ENCODE assay signal across 19 cellular contexts in the genomic region with DNA sequence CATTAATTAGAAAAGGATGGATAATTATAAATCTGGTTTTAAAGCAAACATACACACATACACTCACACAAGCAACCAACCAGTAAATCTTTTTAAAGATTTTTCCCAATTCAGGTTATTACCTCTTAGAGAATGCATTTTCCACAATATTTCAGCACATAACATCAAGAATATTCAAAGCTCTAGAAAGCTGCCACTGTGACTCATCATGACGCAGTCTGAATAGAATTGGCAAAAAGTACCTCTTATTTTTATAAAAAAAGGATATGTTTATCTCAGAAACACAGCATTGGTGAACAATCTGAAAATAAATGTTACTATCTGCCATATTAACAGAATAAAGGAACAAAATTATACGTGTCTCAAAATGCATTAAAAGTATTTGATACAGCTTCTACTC. TPM values are rescaled to one million over a fixed set of nuclear protein-coding genes. Genes with fewer than 3 reads are reported as not detected.
A peak's percentile ranks its signal among the peaks of the same experiment; 100 is the strongest.
DNase-seq lines count a peak whose midpoint lies in the region; TF ChIP-seq lines count a peak whose summit lies in the region.
"Had no signal": no experiment of that assay in that cellular context is flagged by ENCODE, and none has a peak within 500 bp of the region (broad histone marks: within the 10 kb centered on the region; RNA-seq: fewer than 3 reads in every experiment).

No MANE protein-coding gene starts in this region.

- peak; percentile 49 for DNase-seq in AG10803 (ENCODE audit: low read depth)
- DNase-seq in NCI-H226: peak; percentile 25
- peak; percentile 57 for DNase-seq in brain microvascular endothelial cell
- peak; percentile 4 for DNase-seq in fibroblast of the conjunctiva (ENCODE audit: low read depth)
- no peak for DNase-seq in SHP77 treated with DMSO at 0.1 percent for 48 hours (lab: John Stamatoyannopoulos, UW)
- DNase-seq in uterus: no peak
- DNase-seq in activated T-cell treated with anti-CD3 and anti-CD28 coated beads for 4 hours: no peak
- DNase-seq in SKM-1 (lab: John Stamatoyannopoulos, UW; ENCODE audit: unreplicated experiment): no peak
- DNase-seq: activated CD4-positive, CD25-positive, alpha-beta regulatory T cell; activated CD8-positive, alpha-beta T cell treated with anti-CD3 and anti-CD28 coated beads for 36 hours; activated T-cell treated with anti-CD3 and anti-CD28 coated beads, Interleukin-2, amount 50 U/mL, for 24 hours; CD4-positive, alpha-beta T cell; DMS153; head of caudate nucleus; Karpas-422; left ventricle myocardium inferior; NCI-H2171; NCI-H774; OCI-M1 had no signal

- H3K4me1 ChIP-seq in uterus: no peaks in the 10 kb centered on the region
- H3K4me1 ChIP-seq: left ventricle myocardium inferior had no signal

- H3K27me3 ChIP-seq in brain microvascular endothelial cell (replicated peaks) (no peaks in the 10 kb centered on the region), uterus (peaks cover 0 to 6% of the 10 kb centered on the region in 2 donors)

- no peaks in the 10 kb centered on the region for H3K9me3 ChIP-seq in uterus
- H3K9me3 ChIP-seq: left ventricle myocardium inferior had no signal

- intact Hi-C loops in uterus (cut with DNase I; ENCODE audit: low total_unique reads): no loop called here

- H3K27ac ChIP-seq in brain microvascular endothelial cell (no peak overlapping the region), uterus (no peak overlapping the region)
- H3K27ac ChIP-seq: left ventricle myocardium inferior had no signal

- H3K36me3 ChIP-seq in brain microvascular endothelial cell (replicated peaks) (no peaks in the 10 kb centered on the region), uterus (no peaks in the 10 kb centered on the region)
- H3K36me3 ChIP-seq: left ventricle myocardium inferior had no signal

- in situ Hi-C loops in brain microvascular endothelial cell (cut with HindIII; ENCODE audit: low pct_ligation_motif_present, low sequenced_read_pairs): no loop called here

- TF ChIP-seq POLR2A in uterus (IDR thresholded peaks at IDR 0.05): no peak

- H3K4me3 ChIP-seq in AG10803 (ENCODE audit: low read length) (no peak overlapping the region), brain microvascular endothelial cell (ENCODE audit: low read depth, low read length) (no peak overlapping the region), uterus (no peak overlapping the region)
- H3K4me3 ChIP-seq: left ventricle myocardium inferior had no signal

- TF ChIP-seq CTCF in AG10803 (conservative IDR thresholded peaks at IDR 0.05; ENCODE audit: low read length) (no peak), brain microvascular endothelial cell (IDR thresholded peaks at IDR 0.05; ENCODE audit: low read depth, low read length, missing control alignments) (no peak), uterus (IDR thresholded peaks at IDR 0.05) (no peak)

RNA-seq across cellular contexts. Expression of a gene that starts 41.3 kb away (rescaled TPM):
- total RNA-seq in uterus: 100 to 1,000 TPM in 2 of 4 donors, 10 to 100 TPM in 2; 32.1 to 167 (median 78.7) TPM

Comparison
In these comparisons a context has a peak if more than half of its experiments do, and no peak if none do; other contexts are left out.
1. DNase-seq: peak in AG10803 (single experiment), NCI-H226 (single experiment), brain microvascular endothelial cell (single experiment) and fibroblast of the conjunctiva (single experiment); none in SHP77 treated with DMSO at 0.1 percent for 48 hours (single experiment), uterus (0 of 2), activated T-cell treated with anti-CD3 and anti-CD28 coated beads for 4 hours (single experiment) and SKM-1 (single experiment).